Comparison of ENCODE assay signal across 7 cellular contexts in genomic region chr7:27115161-27116018, GRCh38. TPM values are rescaled to one million over a fixed set of nuclear protein-coding genes. Genes with fewer than 3 reads are reported as not detected.
DNase-seq lines count a peak whose midpoint lies in the region; ATAC-seq and TF ChIP-seq lines count a peak whose summit lies in the region.
"Had no signal": no experiment of that assay in that cellular context is flagged by ENCODE, and none has a peak within 500 bp of the region (broad histone marks: within the 10 kb centered on the region; RNA-seq: fewer than 3 reads in every experiment).

No MANE protein-coding gene starts in this region.

- H3K27me3 Mint-ChIP-seq in endodermal cell (ENCODE audit: insufficient read depth): peaks cover 95% of the 10 kb centered on the region

- H3K27ac Mint-ChIP-seq in endodermal cell: no peak overlapping the region
- H3K27ac Mint-ChIP-seq: activated CD8-positive, alpha-beta T cell treated with anti-CD3 and anti-CD28 coated beads, Interleukin-2, amount 10 ng/mL, durations not matched to agents 7 days and 5 days had no signal

- H3K27ac ChIP-seq in endodermal cell (ENCODE audit: low read depth, low read length): no peak overlapping the region
- H3K27ac ChIP-seq in psoas muscle: peak overlapping the region; percentile 64

- H3K9me3 Mint-ChIP-seq in endodermal cell: no peaks in the 10 kb centered on the region

- TF ChIP-seq CTCF in endodermal cell (conservative IDR thresholded peaks at IDR 0.05) (no peak), psoas muscle (IDR thresholded peaks at IDR 0.05) (no peak)

- WGBS in endodermal cell (ENCODE audit: insufficient coverage in 1 of 2, insufficient read length in 1 of 2), 2 experiments: 3 to 4% methylated on average over 28 to 44 of the region's 44 CpGs
- 65 to 72% (median 70%) methylated on average over 44 of the region's 44 CpGs for WGBS in psoas muscle, 3 donors

- H3K27me3 ChIP-seq in endodermal cell (ENCODE audit: control insufficient read depth, insufficient read depth, low read length, poor library complexity, severe bottlenecking): peaks cover 97% of the 10 kb centered on the region
- no peaks in the 10 kb centered on the region for H3K27me3 ChIP-seq in psoas muscle (ENCODE audit: insufficient read depth in 3 of 3, low read length in 2 of 3)

- H3K4me1 Mint-ChIP-seq in endodermal cell: peaks cover 5% of the 10 kb centered on the region

- DNase-seq in HK-2 (ENCODE audit: unreplicated experiment): peak; percentile 88
- peak; percentile 77 for DNase-seq in endodermal cell
- peak in 1 of 2 donors; percentile 49 for DNase-seq in psoas muscle
- no peak for DNase-seq in activated T-cell treated with anti-CD3 and anti-CD28 coated beads for 4 hours
- DNase-seq in NOMO-1 treated with DMSO at 0.1 percent for 48 hours (lab: John Stamatoyannopoulos, UW; ENCODE audit: unreplicated experiment): no peak
- DNase-seq: activated CD8-positive, alpha-beta T cell treated with anti-CD3 and anti-CD28 coated beads, Interleukin-2, amount 10 ng/mL, durations not matched to agents 7 days and 5 days had no signal

- no peaks in the 10 kb centered on the region for H3K36me3 Mint-ChIP-seq in endodermal cell (ENCODE audit: low read depth)

- no peak overlapping the region for H3K4me3 Mint-ChIP-seq in endodermal cell
- H3K4me3 Mint-ChIP-seq: activated CD8-positive, alpha-beta T cell treated with anti-CD3 and anti-CD28 coated beads, Interleukin-2, amount 10 ng/mL, durations not matched to agents 7 days and 5 days had no signal

- intact Hi-C loops in psoas muscle (cut with DNase I): no loop called here

- no peaks in the 10 kb centered on the region for H3K4me1 ChIP-seq in endodermal cell (ENCODE audit: control insufficient read depth, insufficient read depth, low read length)
- H3K4me1 ChIP-seq in psoas muscle: peaks cover 34% of the 10 kb centered on the region

- ATAC-seq in psoas muscle (no peak), GM19467 (IDR thresholded peaks at IDR 0.05; ENCODE audit: unreplicated experiment) (no peak)
- ATAC-seq: activated CD8-positive, alpha-beta T cell treated with anti-CD3 and anti-CD28 coated beads, Interleukin-2, amount 10 ng/mL, durations not matched to agents 7 days and 5 days had no signal

- H3K36me3 ChIP-seq in endodermal cell (ENCODE audit: control insufficient read depth, insufficient read depth, low read length) (no peaks in the 10 kb centered on the region), psoas muscle (ENCODE audit: insufficient read depth in 1 of 2, low read depth in 1 of 2) (peaks cover 0 to 2% of the 10 kb centered on the region in 2 donors)

- H3K9me3 ChIP-seq in endodermal cell (ENCODE audit: control insufficient read depth, low read length) (no peaks in the 10 kb centered on the region), psoas muscle (no peaks in the 10 kb centered on the region)

- H3K4me3 ChIP-seq in endodermal cell (ENCODE audit: low read length) (no peak overlapping the region), psoas muscle (peak overlapping the region; percentile 46)

- no peak overlapping the region for H3K9ac ChIP-seq in endodermal cell (ENCODE audit: extremely low read depth, low read length, poor library complexity, severe bottlenecking)

RNA-seq across cellular contexts. Expression of gene HOXA2, which starts 12.9 kb away (rescaled TPM):
- total RNA-seq in endodermal cell (not detected), psoas muscle (1 to 10 TPM in 1 of 4 donors, under 1 TPM in 3; 0.17 to 1.1 (median 0.53) TPM)
- polyA plus RNA-seq in endodermal cell (2013, experiment 1 of 2): 27.2 TPM
- polyA plus RNA-seq in endodermal cell (2013, experiment 2 of 2): 22.7 TPM
- polyA plus RNA-seq in psoas muscle: under 1 TPM; 0.23 to 0.42 (median 0.29) TPM
- total RNA-seq: activated CD8-positive, alpha-beta T cell treated with anti-CD3 and anti-CD28 coated beads, Interleukin-2, amount 10 ng/mL, durations not matched to agents 7 days and 5 days had no signal

RNA-seq across cellular contexts. Expression of gene HOXA4, which starts 15.2 kb away (rescaled TPM):
- not detected for total RNA-seq in endodermal cell
- 5.4 TPM for polyA plus RNA-seq in endodermal cell (2013, experiment 1 of 2)
- 2.2 TPM for polyA plus RNA-seq in endodermal cell (2013, experiment 2 of 2)
- 10 to 100 TPM in 2 of 4 donors, 1 to 10 TPM in 2; 7.2 to 11.5 (median 9.1) TPM for total RNA-seq in psoas muscle
- 10 to 100 TPM in 2 of 3 donors, 1 to 10 TPM in 1; 6.8 to 20.8 (median 12.5) TPM for polyA plus RNA-seq in psoas muscle
- total RNA-seq: activated CD8-positive, alpha-beta T cell treated with anti-CD3 and anti-CD28 coated beads, Interleukin-2, amount 10 ng/mL, durations not matched to agents 7 days and 5 days had no signal

RNA-seq across cellular contexts. Expression of gene HOXA1, which starts 19.6 kb away (rescaled TPM):
- total RNA-seq in endodermal cell (not detected), psoas muscle (under 1 TPM in 2 of 4 donors, not detected in 2; 0.17 to 0.21 TPM)
- 4.1 TPM for polyA plus RNA-seq in endodermal cell (2013, experiment 1 of 2)
- 4.2 TPM for polyA plus RNA-seq in endodermal cell (2013, experiment 2 of 2)
- under 1 TPM; 0.03 to 0.22 (median 0.22) TPM for polyA plus RNA-seq in psoas muscle

RNA-seq across cellular contexts. Expression of gene HOXA5, which starts 28.1 kb away (rescaled TPM):
- not detected for total RNA-seq in endodermal cell
- polyA plus RNA-seq in endodermal cell (2013, experiment 1 of 2): 11.4 TPM
- polyA plus RNA-seq in endodermal cell (2013, experiment 2 of 2): 5.3 TPM
- 10 to 100 TPM in 1 of 4 donors, 1 to 10 TPM in 3; 4.7 to 18.8 (median 8.1) TPM for total RNA-seq in psoas muscle
- polyA plus RNA-seq in psoas muscle: 1 to 10 TPM; 2.6 to 7.6 (median 4.6) TPM
- total RNA-seq: activated CD8-positive, alpha-beta T cell treated with anti-CD3 and anti-CD28 coated beads, Interleukin-2, amount 10 ng/mL, durations not matched to agents 7 days and 5 days had no signal

RNA-seq across cellular contexts. Expression of gene HOXA6, which starts 32.2 kb away (rescaled TPM):
- total RNA-seq in endodermal cell (not detected), psoas muscle (1 to 10 TPM; 2.5 to 3.7 (median 3.1) TPM)
- polyA plus RNA-seq in endodermal cell (2013, experiment 1 of 2): 8.6 TPM
- 5.5 TPM for polyA plus RNA-seq in endodermal cell (2013, experiment 2 of 2)
- polyA plus RNA-seq in psoas muscle: 1 to 10 TPM in 2 of 3 donors, under 1 TPM in 1; 0.64 to 3.2 (median 1.5) TPM
- total RNA-seq: activated CD8-positive, alpha-beta T cell treated with anti-CD3 and anti-CD28 coated beads, Interleukin-2, amount 10 ng/mL, durations not matched to agents 7 days and 5 days had no signal

Comparison
In these comparisons a context has a peak if more than half of its experiments do, and no peak if none do; other contexts are left out.
1. DNase-seq: peak in HK-2 (single experiment) and endodermal cell (single experiment); none in activated T-cell treated with anti-CD3 and anti-CD28 coated beads for 4 hours (single experiment) and NOMO-1 treated with DMSO at 0.1 percent for 48 hours (single experiment).
2. RNA of gene HOXA4, which starts 15.2 kb away (total RNA-seq): 7.2 to 11.5 TPM in psoas muscle; not detected in endodermal cell; every median in the first group is over 4 times any median in the second.